ENCODE assay signal across 1 cellular context in genomic region chr12:26768611-26769603, GRCh38.
A peak's percentile ranks its signal among the peaks of the same experiment; 100 is the strongest.
TF ChIP-seq lines count a peak whose summit lies in the region.

No MANE protein-coding gene starts in this region.

TF ChIP-seq in HepG2, 621 proteins besides CTCF, POLR2A, EP300 and RAD21 (continued from another document and continues in another):
- no peak for TF ChIP-seq NFIB (CRISPR knock-in tag; IDR thresholded peaks at IDR 0.05; ENCODE audit: borderline replicate concordance)
- no peak for TF ChIP-seq MLLT10 (CRISPR knock-in tag; IDR thresholded peaks at IDR 0.05)
- no peak for TF ChIP-seq CBX5 (CRISPR knock-in tag; IDR thresholded peaks at IDR 0.05; ENCODE audit: borderline replicate concordance)
- TF ChIP-seq, protein P1, sequence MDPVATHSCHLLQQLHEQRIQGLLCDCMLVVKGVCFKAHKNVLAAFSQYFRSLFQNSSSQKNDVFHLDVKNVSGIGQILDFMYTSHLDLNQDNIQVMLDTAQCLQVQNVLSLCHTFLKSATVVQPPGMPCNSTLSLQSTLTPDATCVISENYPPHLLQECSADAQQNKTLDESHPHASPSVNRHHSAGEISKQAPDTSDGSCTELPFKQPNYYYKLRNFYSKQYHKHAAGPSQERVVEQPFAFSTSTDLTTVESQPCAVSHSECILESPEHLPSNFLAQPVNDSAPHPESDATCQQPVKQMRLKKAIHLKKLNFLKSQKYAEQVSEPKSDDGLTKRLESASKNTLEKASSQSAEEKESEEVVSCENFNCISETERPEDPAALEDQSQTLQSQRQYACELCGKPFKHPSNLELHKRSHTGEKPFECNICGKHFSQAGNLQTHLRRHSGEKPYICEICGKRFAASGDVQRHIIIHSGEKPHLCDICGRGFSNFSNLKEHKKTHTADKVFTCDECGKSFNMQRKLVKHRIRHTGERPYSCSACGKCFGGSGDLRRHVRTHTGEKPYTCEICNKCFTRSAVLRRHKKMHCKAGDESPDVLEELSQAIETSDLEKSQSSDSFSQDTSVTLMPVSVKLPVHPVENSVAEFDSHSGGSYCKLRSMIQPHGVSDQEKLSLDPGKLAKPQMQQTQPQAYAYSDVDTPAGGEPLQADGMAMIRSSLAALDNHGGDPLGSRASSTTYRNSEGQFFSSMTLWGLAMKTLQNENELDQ (CRISPR knock-in tag; IDR thresholded peaks at IDR 0.05; ENCODE audit: borderline replicate concordance), result no peak
- TF ChIP-seq NAIF1 (CRISPR knock-in tag; IDR thresholded peaks at IDR 0.05; ENCODE audit: borderline replicate concordance), result no peak
- peak; percentile 86; the same call in 1 of the 2 replicates for TF ChIP-seq MYPOP (CRISPR knock-in tag; IDR thresholded peaks at IDR 0.05)
- TF ChIP-seq, protein P2, sequence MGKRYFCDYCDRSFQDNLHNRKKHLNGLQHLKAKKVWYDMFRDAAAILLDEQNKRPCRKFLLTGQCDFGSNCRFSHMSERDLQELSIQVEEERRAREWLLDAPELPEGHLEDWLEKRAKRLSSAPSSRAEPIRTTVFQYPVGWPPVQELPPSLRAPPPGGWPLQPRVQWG (CRISPR knock-in tag; IDR thresholded peaks at IDR 0.05; ENCODE audit: borderline replicate concordance, low read depth), result no peak
- TF ChIP-seq HMGA1 (CRISPR knock-in tag; conservative IDR thresholded peaks at IDR 0.05), result no peak
- TF ChIP-seq, protein P3, sequence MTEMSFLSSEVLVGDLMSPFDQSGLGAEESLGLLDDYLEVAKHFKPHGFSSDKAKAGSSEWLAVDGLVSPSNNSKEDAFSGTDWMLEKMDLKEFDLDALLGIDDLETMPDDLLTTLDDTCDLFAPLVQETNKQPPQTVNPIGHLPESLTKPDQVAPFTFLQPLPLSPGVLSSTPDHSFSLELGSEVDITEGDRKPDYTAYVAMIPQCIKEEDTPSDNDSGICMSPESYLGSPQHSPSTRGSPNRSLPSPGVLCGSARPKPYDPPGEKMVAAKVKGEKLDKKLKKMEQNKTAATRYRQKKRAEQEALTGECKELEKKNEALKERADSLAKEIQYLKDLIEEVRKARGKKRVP (CRISPR knock-in tag; IDR thresholded peaks at IDR 0.05), result peak in 1 of 2 experiments; percentile 70; a peak in 2 of 4 replicates
- TF ChIP-seq ZNF207 (IDR thresholded peaks at IDR 0.05; ENCODE audit: borderline replicate concordance), result no peak
- TF ChIP-seq ZBTB3 (CRISPR knock-in tag; IDR thresholded peaks at IDR 0.05; ENCODE audit: borderline replicate concordance, low read depth), result 0 out of 2 replicates have a peak, but pooled peaks have one; percentile 13
- TF ChIP-seq, protein P4, sequence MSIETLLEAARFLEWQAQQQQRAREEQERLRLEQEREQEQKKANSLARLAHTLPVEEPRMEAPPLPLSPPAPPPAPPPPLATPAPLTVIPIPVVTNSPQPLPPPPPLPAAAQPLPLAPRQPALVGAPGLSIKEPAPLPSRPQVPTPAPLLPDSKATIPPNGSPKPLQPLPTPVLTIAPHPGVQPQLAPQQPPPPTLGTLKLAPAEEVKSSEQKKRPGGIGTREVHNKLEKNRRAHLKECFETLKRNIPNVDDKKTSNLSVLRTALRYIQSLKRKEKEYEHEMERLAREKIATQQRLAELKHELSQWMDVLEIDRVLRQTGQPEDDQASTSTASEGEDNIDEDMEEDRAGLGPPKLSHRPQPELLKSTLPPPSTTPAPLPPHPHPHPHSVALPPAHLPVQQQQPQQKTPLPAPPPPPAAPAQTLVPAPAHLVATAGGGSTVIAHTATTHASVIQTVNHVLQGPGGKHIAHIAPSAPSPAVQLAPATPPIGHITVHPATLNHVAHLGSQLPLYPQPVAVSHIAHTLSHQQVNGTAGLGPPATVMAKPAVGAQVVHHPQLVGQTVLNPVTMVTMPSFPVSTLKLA (IDR thresholded peaks at IDR 0.05), result no peak
- no peak for TF ChIP-seq ZNF484 (CRISPR knock-in tag; IDR thresholded peaks at IDR 0.05; ENCODE audit: borderline replicate concordance, low read depth)
- 0 out of 2 replicates have a peak, but pooled peaks have one; percentile 9 for TF ChIP-seq TRIM24 (CRISPR knock-in tag; IDR thresholded peaks at IDR 0.05)
- TF ChIP-seq ZNF879 (CRISPR knock-in tag; IDR thresholded peaks at IDR 0.05), result no peak
- no peak for TF ChIP-seq ZBTB42 (CRISPR knock-in tag; IDR thresholded peaks at IDR 0.05)
- TF ChIP-seq, protein P5, sequence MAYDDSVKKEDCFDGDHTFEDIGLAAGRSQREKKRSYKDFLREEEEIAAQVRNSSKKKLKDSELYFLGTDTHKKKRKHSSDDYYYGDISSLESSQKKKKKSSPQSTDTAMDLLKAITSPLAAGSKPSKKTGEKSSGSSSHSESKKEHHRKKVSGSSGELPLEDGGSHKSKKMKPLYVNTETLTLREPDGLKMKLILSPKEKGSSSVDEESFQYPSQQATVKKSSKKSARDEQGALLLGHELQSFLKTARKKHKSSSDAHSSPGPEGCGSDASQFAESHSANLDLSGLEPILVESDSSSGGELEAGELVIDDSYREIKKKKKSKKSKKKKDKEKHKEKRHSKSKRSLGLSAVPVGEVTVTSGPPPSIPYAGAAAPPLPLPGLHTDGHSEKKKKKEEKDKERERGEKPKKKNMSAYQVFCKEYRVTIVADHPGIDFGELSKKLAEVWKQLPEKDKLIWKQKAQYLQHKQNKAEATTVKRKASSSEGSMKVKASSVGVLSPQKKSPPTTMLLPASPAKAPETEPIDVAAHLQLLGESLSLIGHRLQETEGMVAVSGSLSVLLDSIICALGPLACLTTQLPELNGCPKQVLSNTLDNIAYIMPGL (CRISPR knock-in tag; IDR thresholded peaks at IDR 0.05; ENCODE audit: borderline replicate concordance in 1 of 2, low read depth in 1 of 2), result peak in 1 of 2 experiments; percentile 70; a peak in 1 of 4 replicates
- no peak for TF ChIP-seq PRPF4 (IDR thresholded peaks at IDR 0.05; ENCODE audit: low read depth, low read length, poor library complexity, severe bottlenecking)
- no peak for TF ChIP-seq IKZF4 (CRISPR knock-in tag; IDR thresholded peaks at IDR 0.05; ENCODE audit: borderline replicate concordance, low read depth, not compliant biosample characterization)
- TF ChIP-seq HDAC1 (CRISPR knock-in tag; IDR thresholded peaks at IDR 0.05), result peak; percentile 92
- TF ChIP-seq PHF8 (CRISPR knock-in tag; IDR thresholded peaks at IDR 0.05), result peak; percentile 39; the same call in 1 of the 2 replicates
- no peak for TF ChIP-seq NFATC3 (CRISPR knock-in tag; IDR thresholded peaks at IDR 0.05)
- 0 out of 2 replicates have a peak, but pooled peaks have one; percentile 29 for TF ChIP-seq ATF6 (CRISPR knock-in tag; conservative IDR thresholded peaks at IDR 0.05)
- peak; percentile 98 for TF ChIP-seq ARID3A (IDR thresholded peaks at IDR 0.05; ENCODE audit: low read depth, low read length)
- TF ChIP-seq TOPORS (CRISPR knock-in tag; IDR thresholded peaks at IDR 0.05), result 0 out of 2 replicates have a peak, but pooled peaks have one; percentile 41
- no peak for TF ChIP-seq ZNF713 (CRISPR knock-in tag; IDR thresholded peaks at IDR 0.05)
- TF ChIP-seq ARNTL (CRISPR knock-in tag; IDR thresholded peaks at IDR 0.05), result peak; percentile 83
- TF ChIP-seq MTA3 (CRISPR knock-in tag; IDR thresholded peaks at IDR 0.05), result no peak
- TF ChIP-seq ZNF616 (CRISPR knock-in tag; IDR thresholded peaks at IDR 0.05; ENCODE audit: low read depth), result no peak
- peak; percentile 62 for TF ChIP-seq SSRP1 (CRISPR knock-in tag; IDR thresholded peaks at IDR 0.05)
- TF ChIP-seq, protein P6, sequence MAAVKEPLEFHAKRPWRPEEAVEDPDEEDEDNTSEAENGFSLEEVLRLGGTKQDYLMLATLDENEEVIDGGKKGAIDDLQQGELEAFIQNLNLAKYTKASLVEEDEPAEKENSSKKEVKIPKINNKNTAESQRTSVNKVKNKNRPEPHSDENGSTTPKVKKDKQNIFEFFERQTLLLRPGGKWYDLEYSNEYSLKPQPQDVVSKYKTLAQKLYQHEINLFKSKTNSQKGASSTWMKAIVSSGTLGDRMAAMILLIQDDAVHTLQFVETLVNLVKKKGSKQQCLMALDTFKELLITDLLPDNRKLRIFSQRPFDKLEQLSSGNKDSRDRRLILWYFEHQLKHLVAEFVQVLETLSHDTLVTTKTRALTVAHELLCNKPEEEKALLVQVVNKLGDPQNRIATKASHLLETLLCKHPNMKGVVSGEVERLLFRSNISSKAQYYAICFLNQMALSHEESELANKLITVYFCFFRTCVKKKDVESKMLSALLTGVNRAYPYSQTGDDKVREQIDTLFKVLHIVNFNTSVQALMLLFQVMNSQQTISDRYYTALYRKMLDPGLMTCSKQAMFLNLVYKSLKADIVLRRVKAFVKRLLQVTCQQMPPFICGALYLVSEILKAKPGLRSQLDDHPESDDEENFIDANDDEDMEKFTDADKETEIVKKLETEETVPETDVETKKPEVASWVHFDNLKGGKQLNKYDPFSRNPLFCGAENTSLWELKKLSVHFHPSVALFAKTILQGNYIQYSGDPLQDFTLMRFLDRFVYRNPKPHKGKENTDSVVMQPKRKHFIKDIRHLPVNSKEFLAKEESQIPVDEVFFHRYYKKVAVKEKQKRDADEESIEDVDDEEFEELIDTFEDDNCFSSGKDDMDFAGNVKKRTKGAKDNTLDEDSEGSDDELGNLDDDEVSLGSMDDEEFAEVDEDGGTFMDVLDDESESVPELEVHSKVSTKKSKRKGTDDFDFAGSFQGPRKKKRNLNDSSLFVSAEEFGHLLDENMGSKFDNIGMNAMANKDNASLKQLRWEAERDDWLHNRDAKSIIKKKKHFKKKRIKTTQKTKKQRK (IDR thresholded peaks at IDR 0.05; ENCODE audit: low read length), result no peak
- peak; percentile 19; the same call in 1 of the 2 replicates for TF ChIP-seq ATF7 (IDR thresholded peaks at IDR 0.05)
- no peak; the same call in 1 of the 2 replicates for TF ChIP-seq ATF7 (CRISPR knock-in tag; IDR thresholded peaks at IDR 0.05)
- no peak for TF ChIP-seq DBP (CRISPR knock-in tag; IDR thresholded peaks at IDR 0.05; ENCODE audit: not compliant biosample characterization)
- TF ChIP-seq ZNF546 (CRISPR knock-in tag; conservative IDR thresholded peaks at IDR 0.05), result no peak
- TF ChIP-seq, protein P7, sequence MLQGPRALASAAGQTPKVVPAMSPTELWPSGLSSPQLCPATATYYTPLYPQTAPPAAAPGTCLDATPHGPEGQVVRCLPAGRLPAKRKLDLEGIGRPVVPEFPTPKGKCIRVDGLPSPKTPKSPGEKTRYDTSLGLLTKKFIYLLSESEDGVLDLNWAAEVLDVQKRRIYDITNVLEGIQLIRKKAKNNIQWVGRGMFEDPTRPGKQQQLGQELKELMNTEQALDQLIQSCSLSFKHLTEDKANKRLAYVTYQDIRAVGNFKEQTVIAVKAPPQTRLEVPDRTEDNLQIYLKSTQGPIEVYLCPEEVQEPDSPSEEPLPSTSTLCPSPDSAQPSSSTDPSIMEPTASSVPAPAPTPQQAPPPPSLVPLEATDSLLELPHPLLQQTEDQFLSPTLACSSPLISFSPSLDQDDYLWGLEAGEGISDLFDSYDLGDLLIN (CRISPR knock-in tag; IDR thresholded peaks at IDR 0.05; ENCODE audit: borderline replicate concordance), result no peak
- no peak for TF ChIP-seq ATM (IDR thresholded peaks at IDR 0.05; ENCODE audit: borderline replicate concordance)
- no peak for TF ChIP-seq ZNF674 (CRISPR knock-in tag; IDR thresholded peaks at IDR 0.05; ENCODE audit: low read depth)
- no peak for TF ChIP-seq ZBTB33 (CRISPR knock-in tag; IDR thresholded peaks at IDR 0.05)
